Comparison of ENCODE assay signal across 1 cellular context in genomic region chr18:59837586-59837985, GRCh38.
TF ChIP-seq lines count a peak whose summit lies in the region.

No MANE protein-coding gene starts in this region.

TF ChIP-seq in HEK293, 187 proteins besides CTCF, POLR2A, EP300 and RAD21 (continued from another document):
- TF ChIP-seq ZNF704 (tag by site-specific recombination; IDR thresholded peaks at IDR 0.05): no peak
- TF ChIP-seq ZNF621 (tag by site-specific recombination; IDR thresholded peaks at IDR 0.05): no peak
- no peak for TF ChIP-seq ZNF555 (tag by site-specific recombination; conservative IDR thresholded peaks at IDR 0.05)
- TF ChIP-seq ZNF501 (tag by site-specific recombination; IDR thresholded peaks at IDR 0.05): 0 out of 2 replicates have a peak, but pooled peaks have one; percentile 23
